In genomic region chr14:83208346-83208745, GRCh38 we compare ENCODE assay signal across 16 cellular contexts.
DNase-seq lines count a peak whose midpoint lies in the region; ATAC-seq, FAIRE-seq and TF ChIP-seq lines count a peak whose summit lies in the region.
"Had no signal": no experiment of that assay in that cellular context is flagged by ENCODE, and none has a peak within 500 bp of the region (broad histone marks: within the 10 kb centered on the region; RNA-seq: fewer than 3 reads in every experiment).

No MANE protein-coding gene starts in this region.

- TF ChIP-seq CTCF in bronchial epithelial cell (IDR thresholded peaks at IDR 0.05; ENCODE audit: insufficient read depth, low read length, severe bottlenecking) (no peak), HFFc6 (IDR thresholded peaks at IDR 0.05) (no peak)

- H3K27ac ChIP-seq in GM23248 (no peak overlapping the region), neuronal stem cell (replicated peaks; ENCODE audit: low read length) (no peak overlapping the region)
- H3K27ac ChIP-seq: SJSA1 had no signal

- H3K23ac ChIP-seq in neuronal stem cell (ENCODE audit: low read depth, low read length, poor library complexity): no peak overlapping the region

- no peak overlapping the region for H2AK5ac ChIP-seq in neuronal stem cell (ENCODE audit: low read depth, low read length)

- no peak overlapping the region for H3K4me3 Mint-ChIP-seq in HFFc6
- H3K4me3 Mint-ChIP-seq: CD8-positive, alpha-beta memory T cell had no signal

- no peaks in the 10 kb centered on the region for H3K4me1 Mint-ChIP-seq in HFFc6 (ENCODE audit: low read depth)
- H3K4me1 Mint-ChIP-seq: CD8-positive, alpha-beta memory T cell had no signal

- H3K4me2 ChIP-seq in GM23248 (ENCODE audit: unreplicated experiment) (no peak overlapping the region), neuronal stem cell (ENCODE audit: insufficient read depth, low read length, poor library complexity, severe bottlenecking) (no peak overlapping the region)

- peak; percentile 82 for FAIRE-seq in bronchial epithelial cell (lab: Jason Lieb, UNC)
- FAIRE-seq: D721Med had no signal

- H2AFZ ChIP-seq in GM23248: no peak overlapping the region
- H2AFZ ChIP-seq in neuronal stem cell (ENCODE audit: low read length): no peak overlapping the region

- no peaks in the 10 kb centered on the region for H3K27me3 ChIP-seq in GM23248 (replicated peaks; ENCODE audit: insufficient read depth)
- no peaks in the 10 kb centered on the region for H3K27me3 ChIP-seq in bronchial epithelial cell (ENCODE audit: control insufficient read depth, insufficient read depth, low read length)
- no peaks in the 10 kb centered on the region for H3K27me3 ChIP-seq in neuronal stem cell (ENCODE audit: control insufficient read depth in 3 of 3, insufficient read depth in 3 of 3, low read depth in 1 of 3, low read length in 3 of 3)
- H3K27me3 ChIP-seq: BLaER1 treated with 17β-estradiol and CSF1 and Interleukin-3, amounts not matched to agents 10 nM and 100 nM; SJSA1 had no signal

- no peak overlapping the region for H3K4ac ChIP-seq in neuronal stem cell (ENCODE audit: low read length)

- DNase-seq in GM23248: peak; percentile 0
- DNase-seq in LHCN-M2 (ENCODE audit: low read depth): peak; percentile 18
- peak; percentile 68 for DNase-seq in bronchial epithelial cell (ENCODE audit: low read depth)
- DNase-seq in kidney tubule cell (ENCODE audit: low spot score): peak; percentile 42
- DNase-seq in neuronal stem cell (ENCODE audit: low spot score): no peak
- no peak for DNase-seq in HFFc6
- DNase-seq: CD8-positive, alpha-beta memory T cell; DMS79 treated with DMSO at 0.1 percent for 48 hours; NCI-H1417 treated with DMSO at 0.1 percent for 48 hours; NCI-H1930; NCI-H2171; NCI-H526 had no signal

- no peaks in the 10 kb centered on the region for H3K27me3 Mint-ChIP-seq in HFFc6 (ENCODE audit: insufficient read depth)

- H3K79me1 ChIP-seq in neuronal stem cell (ENCODE audit: low read depth, low read length): no peaks in the 10 kb centered on the region

- H3K27ac Mint-ChIP-seq in HFFc6: no peak overlapping the region
- H3K27ac Mint-ChIP-seq: CD8-positive, alpha-beta memory T cell had no signal

- H2BK15ac ChIP-seq in neuronal stem cell (ENCODE audit: low read length): no peak overlapping the region

- H3K18ac ChIP-seq in neuronal stem cell (ENCODE audit: low read length): no peak overlapping the region

- no peak overlapping the region for H2BK12ac ChIP-seq in neuronal stem cell (ENCODE audit: low read length)

- no peaks in the 10 kb centered on the region for H3K36me3 Mint-ChIP-seq in HFFc6 (ENCODE audit: low read depth)
- H3K36me3 Mint-ChIP-seq: CD8-positive, alpha-beta memory T cell had no signal

- H3K14ac ChIP-seq in neuronal stem cell (ENCODE audit: low read length): no peak overlapping the region

- H3K36me3 ChIP-seq in GM23248 (ENCODE audit: low read depth) (no peaks in the 10 kb centered on the region), bronchial epithelial cell (ENCODE audit: control insufficient read depth, insufficient read depth, low read length) (no peaks in the 10 kb centered on the region), neuronal stem cell (replicated peaks in 1 of 2; ENCODE audit: control insufficient read depth in 2 of 2, insufficient read depth in 2 of 2, low read length in 2 of 2) (no peaks in the 10 kb centered on the region)
- H3K36me3 ChIP-seq: BLaER1 treated with 17β-estradiol and CSF1 and Interleukin-3, amounts not matched to agents 10 nM and 100 nM; SJSA1 had no signal

- H2BK5ac ChIP-seq in neuronal stem cell (ENCODE audit: low read length): no peak overlapping the region

- H3K79me2 ChIP-seq in GM23248 (ENCODE audit: insufficient read depth): no peaks in the 10 kb centered on the region

- H3K9me3 Mint-ChIP-seq in HFFc6: 0 out of 2 replicates have a peak, but pooled peaks cover 5% of the 10 kb centered on the region

- WGBS in GM23248 (ENCODE audit: low coverage in 1 of 2, low lambda C conversion rate in 2 of 2, missing lambda C conversion rate in 2 of 2), 2 experiments: 30 to 35% methylated on average over 1 of the region's 1 CpG
- no CpG with 5 or more reads among the region's 1 CpG for WGBS in neuronal stem cell (ENCODE audit: extremely low coverage in 2 of 2, insufficient read length in 2 of 2, insufficient replicate concordance in 1 of 2), 2 donors

- in situ Hi-C loops in GM23248 (cut with MboI): no loop called here

- no peak overlapping the region for H4K8ac ChIP-seq in neuronal stem cell (ENCODE audit: low read depth, low read length)

- H3F3A ChIP-seq in GM23248 (ENCODE audit: insufficient read depth): no peaks in the 10 kb centered on the region

- H3K9ac ChIP-seq in GM23248 (no peak overlapping the region), neuronal stem cell (ENCODE audit: low read depth, low read length, poor library complexity) (no peak overlapping the region)

- no peak overlapping the region for H2BK120ac ChIP-seq in neuronal stem cell (ENCODE audit: low read depth, low read length)

- H3K4me3 ChIP-seq in GM23248 (no peak overlapping the region), bronchial epithelial cell (ENCODE audit: low read depth, low read length) (no peak overlapping the region), neuronal stem cell (ENCODE audit: low read length in 2 of 2) (no peak overlapping the region)
- H3K4me3 ChIP-seq: BLaER1 treated with 17β-estradiol and CSF1 and Interleukin-3, amounts not matched to agents 10 nM and 100 nM; SJSA1 had no signal

- H3K4me1 ChIP-seq in GM23248 (ENCODE audit: insufficient read depth) (no peaks in the 10 kb centered on the region), neuronal stem cell (ENCODE audit: control insufficient read depth in 2 of 2, insufficient read depth in 1 of 2, low read depth in 1 of 2, low read length in 2 of 2) (no peaks in the 10 kb centered on the region)
- H3K4me1 ChIP-seq: SJSA1 had no signal

- no peak overlapping the region for H4K91ac ChIP-seq in neuronal stem cell (ENCODE audit: low read depth, low read length, poor library complexity)

- no peaks in the 10 kb centered on the region for H4K20me1 ChIP-seq in GM23248 (ENCODE audit: insufficient read depth)
- H4K20me1 ChIP-seq: BLaER1 treated with 17β-estradiol and CSF1 and Interleukin-3, amounts not matched to agents 10 nM and 100 nM had no signal

- no peak for ATAC-seq in GM18502 (IDR thresholded peaks at IDR 0.05; ENCODE audit: poor library complexity, unreplicated experiment)

- no peaks in the 10 kb centered on the region for H3K9me3 ChIP-seq in GM23248 (ENCODE audit: low read depth)
- no peaks in the 10 kb centered on the region for H3K9me3 ChIP-seq in neuronal stem cell (replicated peaks in 1 of 2; ENCODE audit: control insufficient read depth in 2 of 2, insufficient read depth in 1 of 2, low read depth in 1 of 2, low read length in 2 of 2)
- H3K9me3 ChIP-seq: BLaER1 treated with 17β-estradiol and CSF1 and Interleukin-3, amounts not matched to agents 10 nM and 100 nM; SJSA1 had no signal

- H3K9me2 ChIP-seq in GM23248 (ENCODE audit: insufficient read depth): no peaks in the 10 kb centered on the region

Comparison
In these comparisons a context has a peak if more than half of its experiments do, and no peak if none do; other contexts are left out.
1. DNase-seq: peak in GM23248 (single experiment), LHCN-M2 (single experiment), bronchial epithelial cell (single experiment) and kidney tubule cell (single experiment); none in neuronal stem cell (single experiment) and HFFc6 (single experiment).